In genomic region chr16:30429678-30430427, GRCh38 we compare ENCODE assay signal across 1 cellular context.
TF ChIP-seq lines count a peak whose summit lies in the region.

TSS of gene DCTPP1 (minus strand) at chr16:30430030. CDS start at chr16:30429980, 50 bp downstream.

TF ChIP-seq in IMR-90, 13 proteins besides CTCF, POLR2A, EP300 and RAD21 (continued from another document):
- TF ChIP-seq RCOR1 (IDR thresholded peaks at IDR 0.05; ENCODE audit: insufficient replicate concordance, low read length) (no peak), RFX5 (IDR thresholded peaks at IDR 0.05; ENCODE audit: low read depth, low read length) (no peak)
